ENCODE assay signal across 1 cellular context in genomic region chr17:28726912-28727726, GRCh38.
TF ChIP-seq lines count a peak whose summit lies in the region.

No MANE protein-coding gene starts in this region.

TF ChIP-seq in HepG2, 621 proteins besides CTCF, POLR2A, EP300 and RAD21 (continued from another document and continues in another):
- TF ChIP-seq HBP1 (CRISPR knock-in tag; IDR thresholded peaks at IDR 0.05; ENCODE audit: low read depth), result peak; percentile 48; the same call in 1 of the 2 replicates
- no peak for TF ChIP-seq PREB (CRISPR knock-in tag; IDR thresholded peaks at IDR 0.05)
- TF ChIP-seq MEIS1 (CRISPR knock-in tag; IDR thresholded peaks at IDR 0.05; ENCODE audit: borderline replicate concordance), result peak; percentile 94; the same call in 1 of the 2 replicates
- no peak for TF ChIP-seq ATF4 (CRISPR knock-in tag; IDR thresholded peaks at IDR 0.05)
- TF ChIP-seq MTF1 (CRISPR knock-in tag; IDR thresholded peaks at IDR 0.05), result no peak
- peak; percentile 55; the same call in 1 of the 2 replicates for TF ChIP-seq HINFP (CRISPR knock-in tag; IDR thresholded peaks at IDR 0.05; ENCODE audit: low read depth)
- TF ChIP-seq ZNF574 (CRISPR knock-in tag; IDR thresholded peaks at IDR 0.05), result peak; percentile 70
- TF ChIP-seq ZNF672 (CRISPR knock-in tag; IDR thresholded peaks at IDR 0.05), result no peak
- TF ChIP-seq RXRA (CRISPR knock-in tag; IDR thresholded peaks at IDR 0.05), result no peak
- peak; percentile 58; the same call in 1 of the 2 replicates for TF ChIP-seq ZNF788 (CRISPR knock-in tag; IDR thresholded peaks at IDR 0.05; ENCODE audit: borderline replicate concordance)
- no peak for TF ChIP-seq ZNF337 (CRISPR knock-in tag; IDR thresholded peaks at IDR 0.05; ENCODE audit: borderline replicate concordance, low read depth)
- TF ChIP-seq ZNF747 (CRISPR knock-in tag; IDR thresholded peaks at IDR 0.05; ENCODE audit: borderline replicate concordance), result no peak
- TF ChIP-seq PITX1 (CRISPR knock-in tag; IDR thresholded peaks at IDR 0.05), result peak; percentile 6; the same call in 1 of the 2 replicates
- TF ChIP-seq TMF1 (CRISPR knock-in tag; IDR thresholded peaks at IDR 0.05; ENCODE audit: low read depth), result no peak
- TF ChIP-seq ZNF883 (CRISPR knock-in tag; IDR thresholded peaks at IDR 0.05; ENCODE audit: not compliant biosample characterization), result no peak
- no peak for TF ChIP-seq ZNF24 (IDR thresholded peaks at IDR 0.05)
- 0 out of 2 replicates have a peak, but pooled peaks have one; percentile 47 for TF ChIP-seq ARNT2 (CRISPR knock-in tag; IDR thresholded peaks at IDR 0.05; ENCODE audit: low read depth)
- peak; percentile 53 for TF ChIP-seq PAXIP1 (CRISPR knock-in tag; conservative IDR thresholded peaks at IDR 0.05)
- TF ChIP-seq HDAC1 (CRISPR knock-in tag; IDR thresholded peaks at IDR 0.05), result peak; percentile 67
- TF ChIP-seq KLF13 (CRISPR knock-in tag; IDR thresholded peaks at IDR 0.05), result peak; percentile 85; the same call in 1 of the 2 replicates
- TF ChIP-seq TBX3 (IDR thresholded peaks at IDR 0.05; ENCODE audit: borderline replicate concordance), result no peak
- 0 out of 2 replicates have a peak, but pooled peaks have one; percentile 50 for TF ChIP-seq ZNF318 (CRISPR knock-in tag; IDR thresholded peaks at IDR 0.05)
- TF ChIP-seq ZBTB21 (CRISPR knock-in tag; IDR thresholded peaks at IDR 0.05), result no peak
- TF ChIP-seq ZNF136 (CRISPR knock-in tag; IDR thresholded peaks at IDR 0.05; ENCODE audit: low read depth), result no peak; the same call in 1 of the 2 replicates
- TF ChIP-seq GABPA (IDR thresholded peaks at IDR 0.05; ENCODE audit: low read depth, low read length), result 0 out of 2 replicates have a peak, but pooled peaks have one; percentile 4
- TF ChIP-seq GABPA (CRISPR knock-in tag; IDR thresholded peaks at IDR 0.05; ENCODE audit: low read depth), result peak; percentile 50
- TF ChIP-seq SNAI1 (CRISPR knock-in tag; IDR thresholded peaks at IDR 0.05; ENCODE audit: borderline replicate concordance), result peak; percentile 29; the same call in 1 of the 2 replicates
- TF ChIP-seq SRSF4 (IDR thresholded peaks at IDR 0.05; ENCODE audit: low read depth, low read length, poor library complexity, severe bottlenecking), result no peak
- TF ChIP-seq ZNF83 (CRISPR knock-in tag; IDR thresholded peaks at IDR 0.05; ENCODE audit: borderline replicate concordance), result no peak
- TF ChIP-seq ZSCAN29 (CRISPR knock-in tag; conservative IDR thresholded peaks at IDR 0.05), result peak; percentile 91; the same call in 1 of the 2 replicates
- TF ChIP-seq IKZF4 (CRISPR knock-in tag; IDR thresholded peaks at IDR 0.05; ENCODE audit: borderline replicate concordance, low read depth, not compliant biosample characterization), result no peak
- TF ChIP-seq MATR3 (CRISPR knock-in tag; IDR thresholded peaks at IDR 0.05), result no peak
- TF ChIP-seq ZNF598 (CRISPR knock-in tag; IDR thresholded peaks at IDR 0.05; ENCODE audit: borderline replicate concordance), result no peak
- 0 out of 2 replicates have a peak, but pooled peaks have one; percentile 64 for TF ChIP-seq HOXA5 (CRISPR knock-in tag; IDR thresholded peaks at IDR 0.05)
- peak; percentile 63 for TF ChIP-seq HNF1B (CRISPR knock-in tag; IDR thresholded peaks at IDR 0.05)
